ENCODE assay signal across 8 cellular contexts in the genomic region with DNA sequence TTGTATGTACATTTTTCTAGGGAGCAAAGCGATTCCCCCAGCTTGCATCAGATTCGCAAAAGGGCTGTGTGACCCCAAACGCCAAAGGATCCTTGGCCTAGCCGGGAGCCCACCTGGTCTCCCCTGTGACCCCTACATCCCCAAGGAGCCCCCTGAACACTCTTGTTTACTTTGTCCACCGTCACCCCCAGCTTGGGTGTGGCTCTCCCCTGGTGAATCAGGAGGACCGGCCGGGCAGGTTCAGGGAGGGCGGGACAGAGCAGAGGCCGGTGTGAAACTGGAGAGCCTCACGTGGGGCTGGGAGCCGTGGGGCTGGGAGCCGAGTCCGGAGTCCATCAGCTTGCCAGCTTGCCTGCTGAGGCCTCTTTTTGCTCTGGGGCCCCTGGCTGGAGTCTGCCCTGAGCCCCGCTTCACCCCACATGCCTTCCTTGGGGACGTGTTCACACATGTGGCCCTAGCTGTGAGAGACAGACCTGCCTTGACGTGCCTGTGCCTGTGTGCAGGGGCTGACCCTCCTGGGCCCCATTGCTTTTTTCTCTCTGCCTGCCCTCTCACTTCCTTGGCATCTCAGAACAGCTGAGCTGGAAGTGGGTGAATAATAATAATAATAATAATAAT. TPM values are rescaled to one million over a fixed set of nuclear protein-coding genes. Genes with fewer than 3 reads are reported as not detected.
DNase-seq lines count a peak whose midpoint lies in the region; ATAC-seq and TF ChIP-seq lines count a peak whose summit lies in the region.

No MANE protein-coding gene starts in this region.

- peaks cover 66% of the 10 kb centered on the region for H3K4me1 ChIP-seq in muscle layer of colon (ENCODE audit: insufficient read depth, low read length)

- H3K4me1 Mint-ChIP-seq in T-helper 17 cell: peaks cover 62% of the 10 kb centered on the region

- CTCF ChIA-PET in BJ (lab: Yijun Ruan, JAX): interaction anchor here (0.8 kb wide), 2 partner anchors 9 to 17 kb away, joined by 3 read pairs; no protein-coding TSS in a partner anchor

- H3K27me3 ChIP-seq in BJ (ENCODE audit: control insufficient read depth, insufficient read depth, low read length) (no peaks in the 10 kb centered on the region), H7 (ENCODE audit: control insufficient read depth, insufficient read depth, low read length) (no peaks in the 10 kb centered on the region), muscle layer of colon (ENCODE audit: control insufficient read depth in 1 of 2, insufficient read depth in 2 of 2, low read length in 2 of 2) (no peaks in the 10 kb centered on the region)

- H3K9me3 ChIP-seq in T-helper 17 cell (ENCODE audit: control insufficient read depth, low read length, poor library complexity, severe bottlenecking) (no peaks in the 10 kb centered on the region), muscle layer of colon (ENCODE audit: low read length) (no peaks in the 10 kb centered on the region)

- peak overlapping the region; percentile 98 for H3K4me3 Mint-ChIP-seq in T-helper 17 cell

- POLR2A ChIA-PET in BJ (lab: Charles Lee): no interaction called here

- DNase-seq in BJ (ENCODE audit: low read depth) (no peak), H7 (peak; percentile 76), T-helper 17 cell (no peak), epithelial cell of proximal tubule (ENCODE audit: low read depth) (no peak)
- no peak for DNase-seq in stimulated activated CD4-positive, alpha-beta T cell treated with anti-CD3 and anti-CD28 coated beads, Interleukin-1b, Interleukin-23, amount 100 ng/mL, for 48 hours
- DNase-seq in activated effector memory CD4-positive, alpha-beta T cell treated with Interleukin-2 at 50 U/mL for 16 hours: no peak

- ATAC-seq in T-helper 17 cell: no peak
- ATAC-seq in GM21381 (IDR thresholded peaks at IDR 0.05; ENCODE audit: unreplicated experiment): no peak

- peaks cover 2% of the 10 kb centered on the region for H3K36me3 Mint-ChIP-seq in T-helper 17 cell (ENCODE audit: low read depth)

- H3K27ac Mint-ChIP-seq in T-helper 17 cell: peak overlapping the region; percentile 99

- H3K4me3 ChIP-seq in BJ (ENCODE audit: low read depth, low read length): peak overlapping the region; percentile 70
- peak overlapping the region; percentile 65 for H3K4me3 ChIP-seq in H7 (ENCODE audit: insufficient read depth, low read depth, low read length)
- peak overlapping the region; percentile 74 for H3K4me3 ChIP-seq in epithelial cell of proximal tubule (ENCODE audit: low read depth, low read length)
- peak overlapping the region; percentile 83 to 97 for H3K4me3 ChIP-seq in muscle layer of colon (ENCODE audit: low read depth in 1 of 2, low read length in 2 of 2)

- no peaks in the 10 kb centered on the region for H3K27me3 Mint-ChIP-seq in T-helper 17 cell

- H3K27ac ChIP-seq in muscle layer of colon (ENCODE audit: low read depth, low read length): peak overlapping the region; percentile 94

- H3K36me3 ChIP-seq in BJ (ENCODE audit: control insufficient read depth, insufficient read depth, low read length) (no peaks in the 10 kb centered on the region; the same call in none of the 2 replicates), H7 (replicated peaks; ENCODE audit: control insufficient read depth, insufficient read depth, low read length) (no peaks in the 10 kb centered on the region), muscle layer of colon (ENCODE audit: insufficient read depth, low read length) (peaks cover 13% of the 10 kb centered on the region)

- TF ChIP-seq CTCF in BJ (IDR thresholded peaks at IDR 0.05; ENCODE audit: insufficient read depth, low read depth, low read length) (no peak), epithelial cell of proximal tubule (conservative IDR thresholded peaks at IDR 0.05; ENCODE audit: low read depth, low read length) (no peak)

- H3K9ac ChIP-seq in muscle layer of colon (ENCODE audit: low read length): peak overlapping the region; percentile 96

RNA-seq across cellular contexts. Expression of gene ITPKC, which starts 2.0 kb away (rescaled TPM):
- polyA plus RNA-seq in BJ (2011; rRNA removed): 8.9 and 11.9 TPM in 2 replicates
- 10.0 and 16.4 TPM in 2 replicates for polyA minus RNA-seq in BJ (2011; rRNA and poly(A)+ RNA removed)
- 10.5 and 14.0 TPM in 2 replicates for total RNA-seq in H7 (2014; rRNA removed; shearing (Covaris generic))
- 1 to 10 TPM; 6.5 to 8.3 TPM for total RNA-seq in T-helper 17 cell
- 13.7 and 17.6 TPM in 2 replicates for total RNA-seq in epithelial cell of proximal tubule

RNA-seq across cellular contexts. Expression of gene COQ8B, which starts 2.2 kb away (rescaled TPM):
- polyA plus RNA-seq in BJ (2011; rRNA removed): 22.7 and 35.3 TPM in 2 replicates
- 15.0 and 20.8 TPM in 2 replicates for polyA minus RNA-seq in BJ (2011; rRNA and poly(A)+ RNA removed)
- 73.8 and 82.7 TPM in 2 replicates for total RNA-seq in H7 (2014; rRNA removed; shearing (Covaris generic))
- total RNA-seq in T-helper 17 cell: 10 to 100 TPM; 25.1 to 35.6 TPM
- total RNA-seq in epithelial cell of proximal tubule: 20.9 and 30.5 TPM in 2 replicates

RNA-seq across cellular contexts. Expression of gene NUMBL, which starts 28.4 kb away (rescaled TPM):
- 15.9 and 28.6 TPM in 2 replicates for polyA plus RNA-seq in BJ (2011; rRNA removed)
- polyA minus RNA-seq in BJ (2011; rRNA and poly(A)+ RNA removed): 10.2 and 13.9 TPM in 2 replicates
- total RNA-seq in H7 (2014; rRNA removed; shearing (Covaris generic)): 18.3 and 23.1 TPM in 2 replicates
- total RNA-seq in T-helper 17 cell (1 to 10 TPM; 5.7 to 7.5 TPM), epithelial cell of proximal tubule (13.3 and 32.0 TPM in 2 replicates)

RNA-seq across cellular contexts. Expression of gene ACTMAP, which starts 31.4 kb away (rescaled TPM):
- 3.9 and 5.5 TPM in 2 replicates for polyA plus RNA-seq in BJ (2011; rRNA removed)
- polyA minus RNA-seq in BJ (2011; rRNA and poly(A)+ RNA removed): 5.0 and 5.8 TPM in 2 replicates
- 3.1 and 4.7 TPM in 2 replicates for total RNA-seq in H7 (2014; rRNA removed; shearing (Covaris generic))
- 1 to 10 TPM; 6.7 to 7.8 TPM for total RNA-seq in T-helper 17 cell
- total RNA-seq in epithelial cell of proximal tubule: 2.2 and 3.3 TPM in 2 replicates

RNA-seq across cellular contexts. Expression of gene SNRPA, which starts 32.1 kb away (rescaled TPM):
- polyA plus RNA-seq in BJ (2011; rRNA removed): 92.2 and 167 TPM in 2 replicates
- 90.9 and 160 TPM in 2 replicates for polyA minus RNA-seq in BJ (2011; rRNA and poly(A)+ RNA removed)
- 440 and 502 TPM in 2 replicates for total RNA-seq in H7 (2014; rRNA removed; shearing (Covaris generic))
- total RNA-seq in T-helper 17 cell: 10 to 100 TPM; 67.3 to 81.8 TPM
- total RNA-seq in epithelial cell of proximal tubule: 169 and 202 TPM in 2 replicates
